Comparison of ENCODE assay signal across 12 cellular contexts in the genomic region with DNA sequence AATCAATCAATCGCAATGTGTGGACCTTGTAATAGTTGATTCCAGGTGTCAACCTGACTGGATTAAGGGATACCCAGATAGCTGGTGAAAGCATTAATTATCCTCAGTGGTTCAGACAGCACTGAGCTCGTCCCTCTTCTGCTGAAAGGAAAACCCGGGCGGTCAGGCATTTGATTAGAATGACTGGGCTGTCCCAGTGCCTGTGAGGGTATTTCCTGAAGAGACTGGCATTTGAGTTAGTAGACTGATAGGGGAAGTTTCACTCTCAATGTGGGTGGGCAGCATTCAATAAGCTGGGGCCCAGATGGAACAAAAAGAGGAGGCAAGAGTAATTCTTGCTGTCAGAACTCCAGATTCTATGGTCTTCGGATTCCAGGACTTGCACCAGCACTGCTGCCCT.
"Had no signal": no experiment of that assay in that cellular context is flagged by ENCODE, and none has a peak within 500 bp of the region (broad histone marks: within the 10 kb centered on the region; RNA-seq: fewer than 3 reads in every experiment).

No MANE protein-coding gene starts in this region.

- ATAC-seq: esophagus mucosa, left cardiac atrium had no signal

- H3K9me3 Mint-ChIP-seq: activated T-helper 1 cell treated with anti-CD3 and anti-CD28 coated beads, Interleukin-12 subunit alpha, Interleukin-12 subunit beta, Interleukin-2, Interleukin-4 antibody, amounts not matched to agents 30 ng/mL and 10 ng/mL and 1 ng/mL, durations not matched to agents 14 hours and 24 hours and 36 hours; dendritic cell treated with granulocyte-macrophage colony-stimulating factor and Interleukin-4, amounts not matched to agents 40 ng/mL and 50 ng/mL, for 4 days had no signal

- H3K4me3 Mint-ChIP-seq: activated T-helper 1 cell treated with anti-CD3 and anti-CD28 coated beads, Interleukin-12 subunit alpha, Interleukin-12 subunit beta, Interleukin-2, Interleukin-4 antibody, amounts not matched to agents 30 ng/mL and 10 ng/mL and 1 ng/mL, durations not matched to agents 14 hours and 24 hours and 36 hours; dendritic cell treated with granulocyte-macrophage colony-stimulating factor and Interleukin-4, amounts not matched to agents 40 ng/mL and 50 ng/mL, for 4 days; T-helper 2 cell treated with Interferon-gamma antibody and Interleukin-4, amounts not matched to agents 5 μg/mL and 100 μg/mL, for 36 hours; type B pancreatic cell had no signal

- DNase-seq: activated naive CD4-positive, alpha-beta T cell treated with Interleukin-2 at 50 U/mL for 16 hours; adrenal gland; left cardiac atrium; naive B cell; retina; stimulated activated CD4-positive, alpha-beta T cell treated with anti-CD3 and anti-CD28 coated beads, Interleukin-4, amount 100 ng/mL, for 24 hours; substantia nigra had no signal

- H3K27ac Mint-ChIP-seq: activated T-helper 1 cell treated with anti-CD3 and anti-CD28 coated beads, Interleukin-12 subunit alpha, Interleukin-12 subunit beta, Interleukin-2, Interleukin-4 antibody, amounts not matched to agents 30 ng/mL and 10 ng/mL and 1 ng/mL, durations not matched to agents 14 hours and 24 hours and 36 hours; dendritic cell treated with granulocyte-macrophage colony-stimulating factor and Interleukin-4, amounts not matched to agents 40 ng/mL and 50 ng/mL, for 4 days; T-helper 2 cell treated with Interferon-gamma antibody and Interleukin-4, amounts not matched to agents 5 μg/mL and 100 μg/mL, for 36 hours; type B pancreatic cell had no signal

- H3K27me3 Mint-ChIP-seq: dendritic cell treated with granulocyte-macrophage colony-stimulating factor and Interleukin-4, amounts not matched to agents 40 ng/mL and 50 ng/mL, for 4 days; naive B cell; type B pancreatic cell had no signal
